Comparison of ENCODE assay signal across 8 cellular contexts in genomic region chr12:1939745-1940607, GRCh38.
DNase-seq lines count a peak whose midpoint lies in the region; ATAC-seq lines count a peak whose summit lies in the region.

No MANE protein-coding gene starts in this region.

- DNase-seq in D341Med (ENCODE audit: low spot score) (peak; percentile 83), NCI-H82 (lab: John Stamatoyannopoulos, UW) (peak; percentile 85), medulla oblongata (ENCODE audit: extremely low spot score) (peak; percentile 95), cortex of kidney (lab: John Stamatoyannopoulos, UW) (no peak)
- DNase-seq in activated CD8-positive, alpha-beta memory T cell treated with anti-CD3 and anti-CD28 coated beads for 1 hour (ENCODE audit: extremely low read depth in 1 of 2, low read depth in 1 of 2) = peak; percentile 77 to 88
- peak; percentile 88 for DNase-seq in effector CD8-positive, alpha-beta T cell (lab: John Stamatoyannopoulos, UW)
- DNase-seq in stimulated activated CD4-positive, alpha-beta T cell treated with anti-CD3 and anti-CD28 coated beads, TNF-alpha, amount 100 ng/mL, for 48 hours (ENCODE audit: low read depth in 3 of 3) = peak; percentile 71 to 80 (median 78)

- ATAC-seq in HG02970 (IDR thresholded peaks at IDR 0.05; ENCODE audit: low FRiP score, unreplicated experiment) = peak; percentile 58
